31 cellular contexts compared by ENCODE assay signal in the genomic region with DNA sequence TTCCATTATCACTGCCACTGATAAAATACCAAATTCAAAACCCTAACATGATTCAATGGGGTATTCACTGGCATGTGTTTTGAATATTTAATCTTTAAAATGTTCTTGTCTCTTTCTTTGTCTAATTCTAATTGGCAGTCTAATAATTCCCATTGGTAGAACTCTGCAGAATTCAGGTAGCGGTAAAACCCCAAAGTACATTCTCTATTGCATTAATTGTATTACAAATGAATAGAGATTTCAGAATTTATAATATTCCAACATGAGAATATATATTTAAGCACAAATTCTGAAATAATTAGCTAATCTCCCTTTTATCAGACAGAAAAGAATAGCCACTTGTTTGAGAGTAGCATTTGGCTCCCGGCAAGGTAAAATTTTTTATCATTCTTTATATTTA. TPM values are rescaled to one million over a fixed set of nuclear protein-coding genes. Genes with fewer than 3 reads are reported as not detected.
"Had no signal": no experiment of that assay in that cellular context is flagged by ENCODE, and none has a peak within 500 bp of the region (broad histone marks: within the 10 kb centered on the region; RNA-seq: fewer than 3 reads in every experiment).

A gene with protein sequence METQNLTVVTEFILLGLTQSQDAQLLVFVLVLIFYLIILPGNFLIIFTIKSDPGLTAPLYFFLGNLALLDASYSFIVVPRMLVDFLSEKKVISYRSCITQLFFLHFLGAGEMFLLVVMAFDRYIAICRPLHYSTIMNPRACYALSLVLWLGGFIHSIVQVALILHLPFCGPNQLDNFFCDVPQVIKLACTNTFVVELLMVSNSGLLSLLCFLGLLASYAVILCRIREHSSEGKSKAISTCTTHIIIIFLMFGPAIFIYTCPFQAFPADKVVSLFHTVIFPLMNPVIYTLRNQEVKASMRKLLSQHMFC (plus strand): TSS at position 301 of the 400 bp plus-strand sequence. CDS start 4,916 bp downstream, outside the sequence.

- H3K27me3 ChIP-seq: stomach, suprapubic skin, testis, thyroid gland, tibial artery, tibial nerve, transverse colon, upper lobe of left lung, upper lobe of right lung, vagina had no signal

- H3K9me3 ChIP-seq: stomach, testis, thoracic aorta, thyroid gland, tibial artery, tibial nerve, transverse colon, upper lobe of left lung, upper lobe of right lung, uterus, vagina had no signal

- H3K36me3 ChIP-seq: stomach, suprapubic skin, thoracic aorta, thyroid gland, tibial artery, tibial nerve, transverse colon, upper lobe of left lung, upper lobe of right lung, uterus, vagina had no signal

- H3K4me1 ChIP-seq: stomach, suprapubic skin, testis, thyroid gland, tibial artery, tibial nerve, transverse colon, upper lobe of left lung, upper lobe of right lung, uterus, vagina had no signal

- DNase-seq: stimulated activated CD4-positive, alpha-beta T cell treated with anti-CD3 and anti-CD28 coated beads, Interleukin-2, amount 100 ng/mL, for 48 hours; stimulated activated CD4-positive, alpha-beta T cell treated with anti-CD3 and anti-CD28 coated beads, Interleukin-4, amount 100 ng/mL, for 1 hour; stimulated activated CD4-positive, alpha-beta T cell treated with anti-CD3 and anti-CD28 coated beads, Interleukin-4, amount 100 ng/mL, for 24 hours; stimulated activated CD4-positive, alpha-beta T cell treated with anti-CD3 and anti-CD28 coated beads, Interleukin-4, amount 100 ng/mL, for 4 hours; stimulated activated CD8-positive, alpha-beta memory T cell treated with anti-CD3 and anti-CD28 coated beads, Interleukin-4, amount 100 ng/mL, for 48 hours; stimulated activated naive B cell treated with anti-CD40 and anti-IgM and Interleukin-4, amounts not matched to agents 10 μg/mL and 1 μg/mL and 100 μg/mL, for 72 hours; stimulated activated naive CD4-positive, alpha-beta T cell; stimulated activated naive CD4-positive, alpha-beta T cell treated with Interleukin-2 at 50 U/mL for 16 hours; stimulated activated naive CD8-positive, alpha-beta T cell treated with anti-CD3 and anti-CD28 coated beads, Interleukin-15, amount 100 ng/mL, for 72 hours; stimulated activated naive CD8-positive, alpha-beta T cell treated with anti-CD3 and anti-CD28 coated beads, Interleukin-15, Interleukin-2, amounts not matched to agents 100 U/mL and 50 U/mL, for 24 hours; stomach; substantia nigra; testis; thyroid gland; tibial artery; transverse colon; trophoblast cell; upper lobe of left lung; upper lobe of right lung; uterus had no signal

- FAIRE-seq: urothelium cell line had no signal

- H3K4me3 ChIP-seq: stomach, suprapubic skin, testis, thoracic aorta, thyroid gland, tibial artery, tibial nerve, transverse colon, upper lobe of left lung, upper lobe of right lung, uterus, vagina had no signal

- ATAC-seq: stimulated activated effector memory CD8-positive, alpha-beta T cell treated with anti-CD3 and anti-CD28 coated beads, Interleukin-12 subunit alpha, Interleukin-12 subunit beta, amount 100 ng/mL, for 72 hours; stimulated activated memory B cell treated with anti-CD40 and anti-IgM and Interleukin-4, amounts not matched to agents 10 μg/mL and 1 μg/mL and 100 μg/mL, for 72 hours; stimulated activated naive B cell treated with anti-CD40 and anti-IgM and Interleukin-4, amounts not matched to agents 10 μg/mL and 1 μg/mL and 100 μg/mL, for 72 hours; stimulated activated naive CD8-positive, alpha-beta T cell treated with anti-CD3 and anti-CD28 coated beads, Interleukin-15, amount 100 ng/mL, for 72 hours; stimulated activated naive CD8-positive, alpha-beta T cell treated with anti-CD3 and anti-CD28 coated beads, Interleukin-15, Interleukin-2, amounts not matched to agents 100 U/mL and 50 U/mL, for 24 hours; upper lobe of right lung had no signal

- H3K27ac ChIP-seq: stomach, suprapubic skin, testis, thoracic aorta, thyroid gland, tibial artery, tibial nerve, transverse colon, upper lobe of left lung, upper lobe of right lung, uterus, vagina had no signal

RNA-seq across cellular contexts. Expression of the gene that starts here (rescaled TPM):
- total RNA-seq: stomach, subcutaneous adipose tissue, suprapubic skin, temporal lobe, testis, thoracic aorta, thyroid gland, tibial nerve, transverse colon, upper lobe of left lung, upper lobe of right lung, ureter, urinary bladder, uterus, vagina had no signal
- polyA plus RNA-seq: stomach, urinary bladder had no signal
